In genomic region chr4:3293410-3294391, GRCh38 we compare ENCODE assay signal across 8 cellular contexts. TPM values are rescaled to one million over a fixed set of nuclear protein-coding genes. Genes with fewer than 3 reads are reported as not detected.
A peak's percentile ranks its signal among the peaks of the same experiment; 100 is the strongest.
DNase-seq lines count a peak whose midpoint lies in the region; ATAC-seq, FAIRE-seq and TF ChIP-seq lines count a peak whose summit lies in the region.

No MANE protein-coding gene starts in this region.

- peaks cover 0 to 9% of the 10 kb centered on the region in 2 experiments for H3K36me3 ChIP-seq in SK-N-SH (replicated peaks in 1 of 2; ENCODE audit: control insufficient read depth in 1 of 2, insufficient read depth in 2 of 2, low read length in 1 of 2)

- no peaks in the 10 kb centered on the region for H3K27me3 ChIP-seq in SK-N-SH (ENCODE audit: insufficient read depth)
- peaks cover 13% of the 10 kb centered on the region for H3K27me3 ChIP-seq in foreskin keratinocyte

- no peak for DNase-seq in GM12891 (ENCODE audit: insufficient read length, low spot score)
- DNase-seq in SK-N-SH: no peak
- DNase-seq in epithelial cell of proximal tubule (ENCODE audit: low read depth): no peak
- DNase-seq in omental fat pad (ENCODE audit: low spot score): peak; percentile 16
- no peak for DNase-seq in NCI-H2107 treated with DMSO at 0.1 percent for 48 hours (lab: John Stamatoyannopoulos, UW; ENCODE audit: unreplicated experiment)
- DNase-seq in foreskin keratinocyte: no peak
- DNase-seq in amniotic stem cell (lab: John Stamatoyannopoulos, UW): no peak

- peak; percentile 35 for FAIRE-seq in GM12891 (lab: Jason Lieb, UNC)

- no peak overlapping the region for H2AFZ ChIP-seq in SK-N-SH (ENCODE audit: low read depth)

- WGBS in SK-N-SH (ENCODE audit: low lambda C conversion rate): 42% methylated on average over 14 of the region's 42 CpGs

- CTCF ChIA-PET in SK-N-SH (lab: Yijun Ruan, JAX): interaction anchor here (1.0 kb wide), 1 partner anchor 10 kb away, joined by 3 read pairs; no protein-coding TSS in a partner anchor

- H3K4me3 ChIP-seq in SK-N-SH (ENCODE audit: low read depth in 2 of 2, low read length in 1 of 2) (peak overlapping the region; percentile 77), epithelial cell of proximal tubule (ENCODE audit: low read depth, low read length) (peak overlapping the region; percentile 82)

- no peak for TF ChIP-seq POLR2A in GM12891 (IDR thresholded peaks at IDR 0.05; ENCODE audit: low read depth, low read length)

- TF ChIP-seq CTCF in SK-N-SH (IDR thresholded peaks at IDR 0.05) (no peak), epithelial cell of proximal tubule (conservative IDR thresholded peaks at IDR 0.05; ENCODE audit: low read depth, low read length) (no peak), omental fat pad (IDR thresholded peaks at IDR 0.05) (no peak), foreskin keratinocyte (conservative IDR thresholded peaks at IDR 0.05) (no peak)

- peak overlapping the region; percentile 51 to 71; a peak in 3 of 4 replicates for H3K27ac ChIP-seq in SK-N-SH (ENCODE audit: low read depth in 2 of 2, low read length in 1 of 2)
- no peak overlapping the region for H3K27ac ChIP-seq in foreskin keratinocyte

- TF ChIP-seq RAD21 in SK-N-SH (IDR thresholded peaks at IDR 0.05; ENCODE audit: low read length): no peak

- no peak for TF ChIP-seq EP300 in SK-N-SH (IDR thresholded peaks at IDR 0.05; ENCODE audit: borderline replicate concordance in 1 of 2, low read depth in 1 of 2, low read length in 1 of 2)

- H4K20me1 ChIP-seq in SK-N-SH (ENCODE audit: insufficient read depth): peaks cover 12% of the 10 kb centered on the region

- ATAC-seq in omental fat pad (ENCODE audit: low FRiP score) (no peak), GM18858 (IDR thresholded peaks at IDR 0.05; ENCODE audit: unreplicated experiment) (no peak), foreskin keratinocyte (no peak)

- POLR2A ChIA-PET in SK-N-SH (lab: Yijun Ruan, JAX): interaction anchor here (0.9 to 1.6 kb wide), 2 partner anchors 11 to 16 kb away, joined by 3 to 5 read pairs; no protein-coding TSS in a partner anchor

- H3K9me3 ChIP-seq in SK-N-SH: no peaks in the 10 kb centered on the region

- no peaks in the 10 kb centered on the region for H3K9me2 ChIP-seq in SK-N-SH

- H3K4me1 ChIP-seq in SK-N-SH (ENCODE audit: control insufficient read depth in 1 of 2, insufficient read depth in 2 of 2, low read depth in 1 of 2, low read length in 1 of 2) (peaks cover 7 to 22% of the 10 kb centered on the region in 2 experiments; a peak in 2 of 4 replicates), foreskin keratinocyte (peaks cover 3% of the 10 kb centered on the region)

- no peaks in the 10 kb centered on the region for H3F3A ChIP-seq in SK-N-SH (replicated peaks; ENCODE audit: insufficient read depth)

- H3K4me2 ChIP-seq in SK-N-SH: peak overlapping the region; percentile 88

- H3K9ac ChIP-seq in SK-N-SH: peak overlapping the region; percentile 97

- H3K79me2 ChIP-seq in SK-N-SH (ENCODE audit: insufficient read depth): peaks cover 55% of the 10 kb centered on the region

TF ChIP-seq in GM12891, 5 proteins besides CTCF, POLR2A, EP300 and RAD21:
- no peak for TF ChIP-seq TAF1 (IDR thresholded peaks at IDR 0.05; ENCODE audit: low read depth, low read length)
- no peak for TF ChIP-seq SPI1 (IDR thresholded peaks at IDR 0.05; ENCODE audit: low read depth, low read length)
- no peak for TF ChIP-seq PAX5 (IDR thresholded peaks at IDR 0.05; ENCODE audit: insufficient read depth, low read length, severe bottlenecking)
- no peak for TF ChIP-seq POU2F2 (IDR thresholded peaks at IDR 0.05; ENCODE audit: low read depth, low read length)
- TF ChIP-seq POLR2AphosphoS5 (IDR thresholded peaks at IDR 0.05; ENCODE audit: low read depth, low read length): no peak

TF ChIP-seq in SK-N-SH, 30 proteins besides CTCF, POLR2A, EP300 and RAD21:
- no peak for TF ChIP-seq TAF1 (IDR thresholded peaks at IDR 0.05; ENCODE audit: borderline replicate concordance, low read depth, low read length)
- TF ChIP-seq FOXJ3 (CRISPR knock-in tag; IDR thresholded peaks at IDR 0.05): no peak
- no peak for TF ChIP-seq PBX3 (IDR thresholded peaks at IDR 0.05)
- TF ChIP-seq POLR2AphosphoS5 (IDR thresholded peaks at IDR 0.05; ENCODE audit: low read depth, low read length): no peak
- TF ChIP-seq RCOR1 (IDR thresholded peaks at IDR 0.05; ENCODE audit: low read length): no peak
- TF ChIP-seq GATA2 (CRISPR knock-in tag; IDR thresholded peaks at IDR 0.05): no peak
TF ChIP-seq in SK-N-SH: peak in this region for 0.

RNA-seq across cellular contexts. Expression of gene RGS12, which starts 0.9 kb away (rescaled TPM):
- polyA plus RNA-seq in GM12891 (2012; ENCODE audit: low read depth, missing spikeins): 3.9 TPM
- polyA plus RNA-seq in SK-N-SH (2012; rRNA removed) (11.4 and 18.4 TPM in 2 replicates), foreskin keratinocyte (17.1 and 22.1 TPM in 2 replicates)
- polyA plus RNA-seq in SK-N-SH (2012; cell fraction: cytosol; rRNA removed): 7.2 and 9.5 TPM in 2 replicates
- 50.2 and 78.3 TPM in 2 replicates for polyA plus RNA-seq in SK-N-SH (2012; cell fraction: nucleus; rRNA removed)
- total RNA-seq in epithelial cell of proximal tubule (18.0 and 33.8 TPM in 2 replicates), omental fat pad (10 to 100 TPM; 11.3 to 27.6 (median 14.6) TPM), foreskin keratinocyte (26.7 and 39.4 TPM in 2 replicates)

RNA-seq across cellular contexts. Expression of gene MSANTD1, which starts 44.7 kb away (rescaled TPM):
- polyA plus RNA-seq in GM12891 (2012; ENCODE audit: low read depth, missing spikeins): 1.1 TPM
- polyA plus RNA-seq in SK-N-SH (2012; rRNA removed) (0.15 and 0.18 TPM in 2 replicates), foreskin keratinocyte (0.02 and 0.04 TPM in 2 replicates)
- polyA plus RNA-seq in SK-N-SH (2012; cell fraction: cytosol; rRNA removed): 0.07 and 0.08 TPM in 2 replicates
- 1.6 and 1.8 TPM in 2 replicates for polyA plus RNA-seq in SK-N-SH (2012; cell fraction: nucleus; rRNA removed)
- total RNA-seq in epithelial cell of proximal tubule (0.14 TPM in 1 of 2 replicates, not detected in the other), omental fat pad (1 to 10 TPM in 2 of 4 donors, under 1 TPM in 2; 0.31 to 1.1 (median 0.86) TPM), foreskin keratinocyte (0.07 TPM in 2 replicates)
